11 cellular contexts compared by ENCODE assay signal in genomic region chr6:341914-342831, GRCh38. TPM values are rescaled to one million over a fixed set of nuclear protein-coding genes. Genes with fewer than 3 reads are reported as not detected.
DNase-seq lines count a peak whose midpoint lies in the region; ATAC-seq and TF ChIP-seq lines count a peak whose summit lies in the region.
"Had no signal": no experiment of that assay in that cellular context is flagged by ENCODE, and none has a peak within 500 bp of the region (broad histone marks: within the 10 kb centered on the region; RNA-seq: fewer than 3 reads in every experiment).

No MANE protein-coding gene starts in this region.

- peaks cover 68% of the 10 kb centered on the region for H3K4me1 ChIP-seq in left ventricle myocardium inferior

- H3K4me1 Mint-ChIP-seq in dendritic cell treated with granulocyte-macrophage colony-stimulating factor and Interleukin-4, amounts not matched to agents 40 ng/mL and 50 ng/mL, for 4 days (ENCODE audit: low read depth): peaks cover 90% of the 10 kb centered on the region

- no peaks in the 10 kb centered on the region for H3K9me3 Mint-ChIP-seq in dendritic cell treated with granulocyte-macrophage colony-stimulating factor and Interleukin-4, amounts not matched to agents 40 ng/mL and 50 ng/mL, for 4 days

- no peaks in the 10 kb centered on the region for H3K36me3 ChIP-seq in left ventricle myocardium inferior

- no peaks in the 10 kb centered on the region for H3K27me3 ChIP-seq in left ventricle myocardium inferior (ENCODE audit: low read depth)

- H3K27ac ChIP-seq in left ventricle myocardium inferior (replicated peaks): no peak overlapping the region

- H3K4me3 Mint-ChIP-seq in dendritic cell treated with granulocyte-macrophage colony-stimulating factor and Interleukin-4, amounts not matched to agents 40 ng/mL and 50 ng/mL, for 4 days: peak overlapping the region; percentile 4
- H3K4me3 Mint-ChIP-seq: CD4-positive, alpha-beta memory T cell had no signal

- DNase-seq in GM13977 (ENCODE audit: low spot score) (peak; percentile 85), D341Med (ENCODE audit: low spot score) (no peak), NCI-H2081 (lab: John Stamatoyannopoulos, UW) (no peak), HuH-7.5 (ENCODE audit: low spot score) (no peak), left ventricle myocardium inferior (no peak)
- DNase-seq: CD4-positive, alpha-beta memory T cell had no signal

- H3K36me3 Mint-ChIP-seq in dendritic cell treated with granulocyte-macrophage colony-stimulating factor and Interleukin-4, amounts not matched to agents 40 ng/mL and 50 ng/mL, for 4 days (ENCODE audit: low read depth): peaks cover 67% of the 10 kb centered on the region

- peak overlapping the region; percentile 97 for H3K27ac Mint-ChIP-seq in dendritic cell treated with granulocyte-macrophage colony-stimulating factor and Interleukin-4, amounts not matched to agents 40 ng/mL and 50 ng/mL, for 4 days
- H3K27ac Mint-ChIP-seq: CD4-positive, alpha-beta memory T cell had no signal

- H3K9me3 ChIP-seq in left ventricle myocardium inferior (replicated peaks): no peaks in the 10 kb centered on the region

- H3K27me3 Mint-ChIP-seq in dendritic cell treated with granulocyte-macrophage colony-stimulating factor and Interleukin-4, amounts not matched to agents 40 ng/mL and 50 ng/mL, for 4 days: no peaks in the 10 kb centered on the region
- H3K27me3 Mint-ChIP-seq: CD4-positive, alpha-beta memory T cell had no signal

- no peak for TF ChIP-seq CTCF in GM13977 (IDR thresholded peaks at IDR 0.05; ENCODE audit: extremely low read depth, insufficient read depth, missing control alignments)
- no peak for TF ChIP-seq CTCF in left ventricle myocardium inferior (IDR thresholded peaks at IDR 0.05; ENCODE audit: borderline replicate concordance)

- intact Hi-C loops in dendritic cell treated with granulocyte-macrophage colony-stimulating factor and Interleukin-4, amounts not matched to agents 40 ng/mL and 50 ng/mL, for 4 days (cut with micrococcal nuclease): loop anchor here (1.0 to 2.0 kb wide), 2 partner anchors 17 to 50 kb away; partner anchors contain the start of gene DUSP22
- intact Hi-C loops in left ventricle myocardium inferior (cut with micrococcal nuclease): no loop called here

- ATAC-seq in GM21360 (IDR thresholded peaks at IDR 0.05; ENCODE audit: unreplicated experiment) (peak; percentile 40), HG03135 (IDR thresholded peaks at IDR 0.05; ENCODE audit: unreplicated experiment) (peak; percentile 59)
- ATAC-seq: HCT116, SK-N-SH treated with all-trans-retinoic acid at 6 μM for 48 hours had no signal

- in situ Hi-C loops in GM13977 (cut with MboI; ENCODE audit: low pct_unique_long_range_greater_than_20kb, low sequenced_read_pairs, unreplicated experiment): no loop called here

- H3K4me3 ChIP-seq in left ventricle myocardium inferior: no peak overlapping the region

RNA-seq across cellular contexts. Expression of gene IRF4, which starts 49.4 kb away (rescaled TPM):
- total RNA-seq in left ventricle myocardium inferior: 0.22 TPM

RNA-seq across cellular contexts. Expression of gene DUSP22, which starts 49.9 kb away (rescaled TPM):
- total RNA-seq in left ventricle myocardium inferior: 48.0 TPM
